1 cellular context compared by ENCODE assay signal in genomic region chr19:13774217-13775191, GRCh38.
TF ChIP-seq lines count a peak whose summit lies in the region.

Gene C19orf53, plus strand, starts transcription at chr19:13774456. Its CDS starts 22 bp downstream, at chr19:13774478.

TF ChIP-seq in K562, 482 proteins besides CTCF, POLR2A, EP300 and RAD21 (continued from another document and continues in another):
- peak; percentile 92 for TF ChIP-seq NKRF (IDR thresholded peaks at IDR 0.05; ENCODE audit: borderline replicate concordance)
- TF ChIP-seq SMAD3 (CRISPR knock-in tag; conservative IDR thresholded peaks at IDR 0.05): no peak
- TF ChIP-seq ATF6 (CRISPR knock-in tag; IDR thresholded peaks at IDR 0.05): no peak
- TF ChIP-seq MED1 (CRISPR knock-in tag; IDR thresholded peaks at IDR 0.05; ENCODE audit: borderline replicate concordance): no peak
- no peak for TF ChIP-seq CLOCK (CRISPR knock-in tag; IDR thresholded peaks at IDR 0.05; ENCODE audit: borderline replicate concordance)
- TF ChIP-seq CHD4 (IDR thresholded peaks at IDR 0.05; ENCODE audit: insufficient read depth, insufficient replicate concordance, low read depth, low read length, poor library complexity, severe bottlenecking): no peak
- TF ChIP-seq PHB2 (IDR thresholded peaks at IDR 0.05; ENCODE audit: low read depth): no peak; the same call in 1 of the 2 replicates
- no peak for TF ChIP-seq ARHGAP35 (IDR thresholded peaks at IDR 0.05; ENCODE audit: partially characterized antibody)
- peak; percentile 83 for TF ChIP-seq TAF9B (IDR thresholded peaks at IDR 0.05; ENCODE audit: partially characterized antibody)
- no peak for TF ChIP-seq USF2 (CRISPR knock-in tag; IDR thresholded peaks at IDR 0.05)
- no peak for TF ChIP-seq XRCC5 (IDR thresholded peaks at IDR 0.05; ENCODE audit: low read depth, low read length)
- no peak for TF ChIP-seq GTF2E2 (tag; IDR thresholded peaks at IDR 0.05)
- TF ChIP-seq ZFP30 (CRISPR knock-in tag; IDR thresholded peaks at IDR 0.05; ENCODE audit: borderline replicate concordance): no peak
- TF ChIP-seq ETS2 (tag; IDR thresholded peaks at IDR 0.05; ENCODE audit: borderline replicate concordance, poor library complexity, severe bottlenecking): no peak
- TF ChIP-seq ZNF551 (CRISPR knock-in tag; IDR thresholded peaks at IDR 0.05): no peak
- peak; percentile 94 for TF ChIP-seq EP400 (IDR thresholded peaks at IDR 0.05)
- no peak for TF ChIP-seq U2AF2 (optimal IDR thresholded peaks at IDR 0.05; ENCODE audit: low read depth, low read length)
- TF ChIP-seq ZBTB9 (CRISPR knock-in tag; IDR thresholded peaks at IDR 0.05): no peak
- peak; percentile 16; the same call in 1 of the 2 replicates for TF ChIP-seq ZNF316 (IDR thresholded peaks at IDR 0.05)
- TF ChIP-seq RERE (CRISPR knock-in tag; IDR thresholded peaks at IDR 0.05; ENCODE audit: borderline replicate concordance): no peak
- no peak for TF ChIP-seq SRF (CRISPR knock-in tag; IDR thresholded peaks at IDR 0.05)
- no peak for TF ChIP-seq RBM14 (IDR thresholded peaks at IDR 0.05; ENCODE audit: borderline replicate concordance, insufficient read depth, low read depth, low read length)
- no peak for TF ChIP-seq ZNF23 (CRISPR knock-in tag; IDR thresholded peaks at IDR 0.05)
- no peak for TF ChIP-seq NUFIP1 (IDR thresholded peaks at IDR 0.05; ENCODE audit: partially characterized antibody)
- TF ChIP-seq USF1 (CRISPR knock-in tag; IDR thresholded peaks at IDR 0.05): 0 out of 2 replicates have a peak, but pooled peaks have one; percentile 52
- 0 out of 2 replicates have a peak, but pooled peaks have one; percentile 11 for TF ChIP-seq FOXJ2 (tag; IDR thresholded peaks at IDR 0.05)
- 0 out of 2 replicates have a peak, but pooled peaks have one; percentile 50 for TF ChIP-seq GABPB2 (CRISPR knock-in tag; conservative IDR thresholded peaks at IDR 0.05)
- TF ChIP-seq CAMTA2 (CRISPR knock-in tag; conservative IDR thresholded peaks at IDR 0.05): 0 out of 2 replicates have a peak, but pooled peaks have one; percentile 64
- no peak for TF ChIP-seq BMI1 (IDR thresholded peaks at IDR 0.05; ENCODE audit: low read length)
- TF ChIP-seq ATF1 (CRISPR knock-in tag; IDR thresholded peaks at IDR 0.05): no peak
- TF ChIP-seq ATF1 (tag; IDR thresholded peaks at IDR 0.05): peak; percentile 94
- peak; percentile 52 to 98 for TF ChIP-seq AFF1 (IDR thresholded peaks at IDR 0.05; ENCODE audit: low read depth in 1 of 2, partially characterized antibody in 2 of 2)
- TF ChIP-seq MCM7 (IDR thresholded peaks at IDR 0.05): peak in 1 of 2 experiments; percentile 7; a peak in 1 of 4 replicates
- TF ChIP-seq SMARCC2 (IDR thresholded peaks at IDR 0.05; ENCODE audit: low read depth): no peak
- no peak for TF ChIP-seq GTF2F1 (IDR thresholded peaks at IDR 0.05; ENCODE audit: low read depth, low read length)
- no peak; the same call in 1 of the 2 replicates for TF ChIP-seq MYBL2 (IDR thresholded peaks at IDR 0.05; ENCODE audit: low read depth)
- TF ChIP-seq MYBL2 (CRISPR knock-in tag; IDR thresholded peaks at IDR 0.05; ENCODE audit: borderline replicate concordance): no peak
- TF ChIP-seq HNRNPUL1 (IDR thresholded peaks at IDR 0.05; ENCODE audit: low read length): no peak
- TF ChIP-seq ZBTB12 (CRISPR knock-in tag; IDR thresholded peaks at IDR 0.05): peak; percentile 71
- TF ChIP-seq ZNF175 (CRISPR knock-in tag; IDR thresholded peaks at IDR 0.05; ENCODE audit: low read depth): peak; percentile 82
- 0 out of 2 replicates have a peak, but pooled peaks have one; percentile 18 for TF ChIP-seq MYNN (IDR thresholded peaks at IDR 0.05)
- TF ChIP-seq MYNN (CRISPR knock-in tag; IDR thresholded peaks at IDR 0.05): no peak
- TF ChIP-seq HMG20B (CRISPR knock-in tag; IDR thresholded peaks at IDR 0.05): no peak
- TF ChIP-seq RB1 (IDR thresholded peaks at IDR 0.05; ENCODE audit: low read depth): peak; percentile 62; the same call in 1 of the 2 replicates
